15 cellular contexts compared by ENCODE assay signal in genomic region chr9:125043631-125044030, GRCh38.
DNase-seq lines count a peak whose midpoint lies in the region; ATAC-seq and TF ChIP-seq lines count a peak whose summit lies in the region.
"Had no signal": no experiment of that assay in that cellular context is flagged by ENCODE, and none has a peak within 500 bp of the region (broad histone marks: within the 10 kb centered on the region; RNA-seq: fewer than 3 reads in every experiment).

No MANE protein-coding gene starts in this region.

- H3K4me2 ChIP-seq in trophoblast cell (ENCODE audit: low read length), result no peak overlapping the region

- no peaks in the 10 kb centered on the region for H3K79me2 ChIP-seq in trophoblast cell (ENCODE audit: control insufficient read depth, insufficient read depth, low read length, poor library complexity)

- H3K9me3 ChIP-seq in trophoblast cell (ENCODE audit: insufficient read depth, low read depth, low read length), result peaks cover 3% of the 10 kb centered on the region

- no peak overlapping the region for H4K12ac ChIP-seq in trophoblast cell (ENCODE audit: low read depth, low read length)

- no peak overlapping the region for H4K91ac ChIP-seq in trophoblast cell (ENCODE audit: low read depth, low read length)

- H3K27me3 ChIP-seq in trophoblast cell (ENCODE audit: insufficient read depth, low read length) (no peaks in the 10 kb centered on the region), dorsolateral prefrontal cortex (no peaks in the 10 kb centered on the region)

- H2AK5ac ChIP-seq in trophoblast cell (ENCODE audit: low read length), result no peak overlapping the region

- no peak overlapping the region for H2AFZ ChIP-seq in trophoblast cell (ENCODE audit: insufficient read depth, low read length, poor library complexity)

- H3K36me3 ChIP-seq in trophoblast cell (ENCODE audit: control insufficient read depth in 1 of 2, insufficient read depth in 2 of 2, low read length in 2 of 2), result peaks cover 0 to 2% of the 10 kb centered on the region in 2 experiments

- H3K4me1 ChIP-seq in trophoblast cell (ENCODE audit: control insufficient read depth in 1 of 2, insufficient read depth in 2 of 2, low read length in 2 of 2), result no peaks in the 10 kb centered on the region

- H3K27ac ChIP-seq in trophoblast cell (ENCODE audit: low read depth, low read length), result no peak overlapping the region
- no peak overlapping the region for H3K27ac ChIP-seq in dorsolateral prefrontal cortex

- no peak overlapping the region for H2BK5ac ChIP-seq in trophoblast cell (ENCODE audit: low read depth, low read length, poor library complexity)

- no peak overlapping the region for H4K8ac ChIP-seq in trophoblast cell (ENCODE audit: low read depth, low read length)

- no peak overlapping the region for H3K14ac ChIP-seq in trophoblast cell (ENCODE audit: low read length)

- no peaks in the 10 kb centered on the region for H3K79me1 ChIP-seq in trophoblast cell (ENCODE audit: low read length)

- no peak overlapping the region for H2BK12ac ChIP-seq in trophoblast cell (ENCODE audit: low read length)

- H3K4ac ChIP-seq in trophoblast cell (ENCODE audit: low read depth, low read length), result no peak overlapping the region

- no peak overlapping the region for H3K4me3 ChIP-seq in Jurkat, Clone E6-1 (ENCODE audit: low read length)
- H3K4me3 ChIP-seq in trophoblast cell (ENCODE audit: low read depth, low read length) (no peak overlapping the region), dorsolateral prefrontal cortex (no peak overlapping the region)

- WGBS in trophoblast cell (ENCODE audit: extremely low coverage, insufficient coverage, insufficient read length), result no CpG with 5 or more reads among the region's 6 CpGs

- ATAC-seq in HG03442 (IDR thresholded peaks at IDR 0.05; ENCODE audit: unreplicated experiment), result no peak
- no peak for ATAC-seq in HG02938 (IDR thresholded peaks at IDR 0.05; ENCODE audit: unreplicated experiment)

- TF ChIP-seq CTCF in dorsolateral prefrontal cortex (IDR thresholded peaks at IDR 0.05 in 54 of 56, conservative IDR thresholded peaks at IDR 0.05 in 2 of 56; ENCODE audit: low read depth in 1 of 56, partially characterized antibody in 56 of 56), result no peak

- no peak overlapping the region for H3K23ac ChIP-seq in trophoblast cell (ENCODE audit: low read length)

- intact Hi-C loops in dorsolateral prefrontal cortex (cut with DNase I), result no loop called here

- no peak overlapping the region for H3K18ac ChIP-seq in trophoblast cell (ENCODE audit: low read length)

- no peak overlapping the region for H2BK120ac ChIP-seq in trophoblast cell (ENCODE audit: insufficient read depth, low read length, poor library complexity)

- peak; percentile 6 for DNase-seq in Jurkat, Clone E6-1 (ENCODE audit: low read depth, low spot score)
- DNase-seq in NCI-H510A treated with DMSO at 0.1 percent for 48 hours (lab: John Stamatoyannopoulos, UW) (peak; percentile 16), NCI-H69 (lab: John Stamatoyannopoulos, UW) (peak; percentile 7), trophoblast cell (no peak), dorsolateral prefrontal cortex (no peak)
- DNase-seq: C1 segment of cervical spinal cord; Calu3; CD4-positive, alpha-beta memory T cell; COR-L47; DMS53; DMS79 treated with DMSO at 0.1 percent for 48 hours; H7; HCEC 1CT had no signal

- H3K9ac ChIP-seq in trophoblast cell (ENCODE audit: low read length), result peak overlapping the region; percentile 7

Comparison
In these comparisons a context has a peak if more than half of its experiments do, and no peak if none do; other contexts are left out.
1. DNase-seq: peak in Jurkat, Clone E6-1 (single experiment), NCI-H510A treated with DMSO at 0.1 percent for 48 hours (single experiment) and NCI-H69 (single experiment); none in trophoblast cell (0 of 2) and dorsolateral prefrontal cortex (0 of 10).